14 cellular contexts compared by ENCODE assay signal in genomic region chr1:26165126-26165892, GRCh38. TPM values are rescaled to one million over a fixed set of nuclear protein-coding genes. Genes with fewer than 3 reads are reported as not detected.
A peak's percentile ranks its signal among the peaks of the same experiment; 100 is the strongest.
DNase-seq lines count a peak whose midpoint lies in the region; ATAC-seq and TF ChIP-seq lines count a peak whose summit lies in the region.
"Had no signal": no experiment of that assay in that cellular context is flagged by ENCODE, and none has a peak within 500 bp of the region (broad histone marks: within the 10 kb centered on the region; RNA-seq: fewer than 3 reads in every experiment).

No MANE protein-coding gene starts in this region.

- CTCF ChIA-PET in A673 (lab: Charles Lee) = interaction anchor here (0.6 kb wide), 1 partner anchor 155 kb away, joined by 10 read pairs; no protein-coding TSS in a partner anchor

- H3K27me3 Mint-ChIP-seq in activated T-cell treated with anti-CD3 and anti-CD28 coated beads, Interleukin-2, amount 50 U/mL, for 4 hours (ENCODE audit: low read depth) = peaks cover 19% of the 10 kb centered on the region

- peaks cover 5% of the 10 kb centered on the region for H3K79me2 ChIP-seq in osteoblast (ENCODE audit: insufficient read depth, low read length)

- H3K4me3 ChIP-seq in osteoblast (ENCODE audit: insufficient read depth, low read length) (no peak overlapping the region), A673 (ENCODE audit: low read depth, low read length, poor library complexity, severe bottlenecking) (no peak overlapping the region)

- H3K36me3 ChIP-seq in osteoblast (ENCODE audit: insufficient read depth, low read length) (no peaks in the 10 kb centered on the region), A673 (ENCODE audit: insufficient read depth, low read length, poor library complexity, severe bottlenecking) (no peaks in the 10 kb centered on the region)
- H3K36me3 ChIP-seq: lower lobe of right lung, prostate gland had no signal

- ATAC-seq in activated T-cell treated with anti-CD3 and anti-CD28 coated beads, Interleukin-2, amount 50 U/mL, for 4 hours = no peak

- H3K4me1 Mint-ChIP-seq in activated T-cell treated with anti-CD3 and anti-CD28 coated beads, Interleukin-2, amount 50 U/mL, for 4 hours (ENCODE audit: low read depth) = peaks cover 12% of the 10 kb centered on the region

- intact Hi-C loops in A673 (cut with micrococcal nuclease; ENCODE audit: unreplicated experiment) = loop anchor here (5.0 kb wide), 1 partner anchor 157 kb away; no protein-coding TSS in a partner anchor

- H3K27ac ChIP-seq in osteoblast (ENCODE audit: low read depth, low read length) (no peak overlapping the region), A673 (ENCODE audit: low read depth, low read length, poor library complexity, severe bottlenecking) (no peak overlapping the region)
- H3K27ac ChIP-seq: lower lobe of right lung, prostate gland had no signal

- no peaks in the 10 kb centered on the region for H3K9me3 Mint-ChIP-seq in activated T-cell treated with anti-CD3 and anti-CD28 coated beads, Interleukin-2, amount 50 U/mL, for 4 hours

- H3K4me1 ChIP-seq in osteoblast (ENCODE audit: insufficient read depth, low read length) (peaks cover 6% of the 10 kb centered on the region), A673 (ENCODE audit: insufficient read depth, low read length, poor library complexity, severe bottlenecking) (peaks cover 30% of the 10 kb centered on the region)

- no peak overlapping the region for H2AFZ ChIP-seq in osteoblast (ENCODE audit: low read length)

- no peaks in the 10 kb centered on the region for H4K20me1 ChIP-seq in osteoblast (ENCODE audit: insufficient read depth, low read length)

- POLR2A ChIA-PET in A673 (lab: Charles Lee; ENCODE audit: low non-redundant PET) = no interaction called here

- H3K4me2 ChIP-seq in osteoblast (ENCODE audit: insufficient read depth, low read length) = no peak overlapping the region

- TF ChIP-seq CTCF in osteoblast (IDR thresholded peaks at IDR 0.05; ENCODE audit: extremely low read depth, low read depth, low read length) (no peak), A673 (conservative IDR thresholded peaks at IDR 0.05; ENCODE audit: low read depth, low read length) (no peak)

- H3K9me3 ChIP-seq in osteoblast (ENCODE audit: low read depth, low read length) (no peaks in the 10 kb centered on the region), A673 (ENCODE audit: low read depth, low read length, poor library complexity, severe bottlenecking) (no peaks in the 10 kb centered on the region)
- H3K9me3 ChIP-seq: HAP-1, lower lobe of right lung, prostate gland had no signal

- no peak for DNase-seq in activated T-cell treated with anti-CD3 and anti-CD28 coated beads, Interleukin-2, amount 50 U/mL, for 4 hours
- DNase-seq in activated T-cell treated with anti-CD3 and anti-CD28 coated beads, Interleukin-2, amount 50 U/mL, for 48 hours = no peak
- DNase-seq in NCI-H524 treated with DMSO at 0.1 percent for 48 hours (lab: John Stamatoyannopoulos, UW) = peak; percentile 17
- peak; percentile 5 for DNase-seq in epidermal melanocyte (ENCODE audit: insufficient read length, low spot score)
- DNase-seq in osteoblast (ENCODE audit: insufficient read length, low spot score, missing footprints) = peak; percentile 78
- no peak for DNase-seq in A673 (ENCODE audit: low spot score)
- DNase-seq in NCI-H748 treated with DMSO at 0.1 percent for 48 hours (lab: John Stamatoyannopoulos, UW) = no peak
- DNase-seq in GM03348 (ENCODE audit: low spot score) = no peak
- DNase-seq: lower lobe of right lung; NCI-H1048; NCI-H69; stimulated activated CD4-positive, alpha-beta T cell treated with anti-CD3 and anti-CD28 coated beads, Interleukin-2, amount 100 ng/mL, for 24 hours had no signal

- H3K27me3 ChIP-seq in osteoblast (ENCODE audit: insufficient read depth, low read length) (peaks cover 16% of the 10 kb centered on the region), A673 (replicated peaks; ENCODE audit: insufficient read depth, low read depth, low read length, poor library complexity) (no peaks in the 10 kb centered on the region)

- no TSS peak for BruUV-seq in A673 (replicated peaks; lab: Mats Ljungman, UMichigan)

- H3K4me3 Mint-ChIP-seq in activated T-cell treated with anti-CD3 and anti-CD28 coated beads, Interleukin-2, amount 50 U/mL, for 4 hours = peak overlapping the region; percentile 50

- H3K36me3 Mint-ChIP-seq in activated T-cell treated with anti-CD3 and anti-CD28 coated beads, Interleukin-2, amount 50 U/mL, for 4 hours (ENCODE audit: insufficient read depth) = no peaks in the 10 kb centered on the region

RNA-seq across cellular contexts. Expression of gene C1orf232, which starts 3.5 kb away (rescaled TPM):
- total RNA-seq in activated T-cell treated with anti-CD3 and anti-CD28 coated beads, Interleukin-2, amount 50 U/mL, for 4 hours = not detected
- not detected in 2 replicates for total RNA-seq in osteoblast
- total RNA-seq in A673 (2021) = not detected in 2 replicates
- total RNA-seq: lower lobe of right lung, prostate gland had no signal

RNA-seq across cellular contexts. Expression of gene ZNF593, which starts 4.4 kb away (rescaled TPM):
- 100 to 1,000 TPM; 121 to 151 (median 139) TPM for total RNA-seq in activated T-cell treated with anti-CD3 and anti-CD28 coated beads, Interleukin-2, amount 50 U/mL, for 4 hours
- total RNA-seq in osteoblast (21.2 and 29.0 TPM in 2 replicates), A673 (2021) (61.9 and 62.3 TPM in 2 replicates)

RNA-seq across cellular contexts. Expression of gene ZNF593OS, which starts 6.3 kb away (rescaled TPM):
- total RNA-seq in activated T-cell treated with anti-CD3 and anti-CD28 coated beads, Interleukin-2, amount 50 U/mL, for 4 hours = not detected
- total RNA-seq in osteoblast (not detected in 2 replicates), A673 (2021) (not detected in 2 replicates)
- total RNA-seq: lower lobe of right lung, prostate gland had no signal

RNA-seq across cellular contexts. Expression of gene FAM110D, which starts 6.4 kb away (rescaled TPM):
- not detected for total RNA-seq in activated T-cell treated with anti-CD3 and anti-CD28 coated beads, Interleukin-2, amount 50 U/mL, for 4 hours
- total RNA-seq in osteoblast (not detected in 2 replicates), A673 (2021) (0.64 and 0.85 TPM in 2 replicates)

RNA-seq across cellular contexts. Expression of gene CNKSR1, which starts 12.0 kb away (rescaled TPM):
- total RNA-seq in activated T-cell treated with anti-CD3 and anti-CD28 coated beads, Interleukin-2, amount 50 U/mL, for 4 hours = 1 to 10 TPM; 4.3 to 6.1 (median 5.1) TPM
- total RNA-seq in osteoblast (under 0.01 TPM in 1 of 2 replicates, not detected in the other), A673 (2021) (1.6 and 1.8 TPM in 2 replicates)

Comparison
In these comparisons a context has a peak if more than half of its experiments do, and no peak if none do; other contexts are left out.
1. DNase-seq: peak in NCI-H524 treated with DMSO at 0.1 percent for 48 hours (single experiment), epidermal melanocyte (single experiment) and osteoblast (single experiment); none in activated T-cell treated with anti-CD3 and anti-CD28 coated beads, Interleukin-2, amount 50 U/mL, for 4 hours (single experiment), activated T-cell treated with anti-CD3 and anti-CD28 coated beads, Interleukin-2, amount 50 U/mL, for 48 hours (0 of 2), A673 (single experiment), NCI-H748 treated with DMSO at 0.1 percent for 48 hours (single experiment) and GM03348 (single experiment).